In the genomic region with DNA sequence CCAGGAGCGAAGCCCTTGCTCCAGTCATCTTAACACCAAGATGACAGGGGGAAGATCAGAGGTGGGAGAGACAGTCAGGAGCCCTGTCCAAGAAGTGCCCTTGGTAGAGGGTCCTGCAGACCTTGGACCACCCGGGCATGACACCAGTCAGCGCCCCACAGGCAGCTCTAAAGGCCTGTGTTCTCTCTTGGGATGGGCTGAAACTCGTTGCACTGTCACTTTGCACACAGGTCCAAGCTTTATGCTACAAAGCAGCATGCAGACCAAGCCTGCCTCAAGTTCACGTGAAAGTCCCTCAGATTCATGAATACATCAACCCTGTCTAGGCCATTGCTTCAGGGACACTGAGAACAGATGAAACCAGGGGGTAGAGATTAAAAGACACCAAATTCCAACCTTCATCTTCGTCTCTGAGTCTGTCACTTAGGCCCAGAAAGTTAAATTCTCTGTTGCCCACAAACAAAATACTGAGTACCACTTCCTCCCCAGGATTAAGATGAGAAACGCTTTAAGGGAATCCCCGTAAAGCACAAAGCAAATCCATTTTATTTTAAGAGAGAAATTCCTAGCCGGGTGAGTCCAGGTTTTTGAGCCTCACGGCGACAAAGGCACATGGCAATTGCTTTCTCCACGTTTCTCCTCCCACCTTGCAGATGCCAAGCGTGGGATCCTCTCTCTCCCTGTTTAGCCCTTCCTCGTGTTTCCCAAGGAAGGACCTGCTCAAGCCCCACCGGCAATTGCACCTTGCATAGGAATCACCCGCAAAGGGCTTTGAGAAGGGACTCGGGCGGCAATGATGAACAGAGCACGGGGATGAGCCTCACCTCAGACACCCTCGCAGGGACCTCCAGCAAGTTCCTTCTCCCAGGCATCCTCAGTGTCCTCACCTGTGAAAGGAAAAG, we compare ENCODE assay signal across 13 cellular contexts.
DNase-seq lines count a peak whose midpoint lies in the region; ATAC-seq and TF ChIP-seq lines count a peak whose summit lies in the region.
"Had no signal": no experiment of that assay in that cellular context is flagged by ENCODE, and none has a peak within 500 bp of the region (broad histone marks: within the 10 kb centered on the region; RNA-seq: fewer than 3 reads in every experiment).

No MANE protein-coding gene starts in this region.

- no peaks in the 10 kb centered on the region for H3K36me3 ChIP-seq in neuronal stem cell (replicated peaks in 1 of 2; ENCODE audit: control insufficient read depth in 2 of 2, insufficient read depth in 2 of 2, low read length in 2 of 2)

- no peaks in the 10 kb centered on the region for H3K9me3 Mint-ChIP-seq in HFFc6

- H3K27ac ChIP-seq in neuronal stem cell (replicated peaks; ENCODE audit: low read length): no peak overlapping the region
- H3K27ac ChIP-seq: epithelial cell of prostate had no signal

- H3K4me3 Mint-ChIP-seq in HFFc6: peak overlapping the region; percentile 56
- H3K4me3 Mint-ChIP-seq: naive thymus-derived CD8-positive, alpha-beta T cell had no signal

- TF ChIP-seq CTCF in HFFc6 (IDR thresholded peaks at IDR 0.05): no peak

- no peaks in the 10 kb centered on the region for H3K4me1 ChIP-seq in neuronal stem cell (ENCODE audit: control insufficient read depth in 2 of 2, insufficient read depth in 1 of 2, low read depth in 1 of 2, low read length in 2 of 2)

- peak overlapping the region; percentile 60 for H3K27ac Mint-ChIP-seq in HFFc6

- DNase-seq in HFFc6: no peak
- peak; percentile 47 for DNase-seq in posterior vena cava (ENCODE audit: low spot score)
- DNase-seq in DMS53 (lab: John Stamatoyannopoulos, UW): no peak
- no peak for DNase-seq in neuronal stem cell (ENCODE audit: low spot score)
- DNase-seq in iPS-NIHi7 (ENCODE audit: extremely low spot score): no peak
- DNase-seq: DMS79 treated with DMSO at 0.1 percent for 48 hours; NCI-H1417 treated with DMSO at 0.1 percent for 48 hours; stimulated activated CD4-positive, alpha-beta T cell treated with anti-CD3 and anti-CD28 coated beads, Interleukin-15, amount 100 ng/mL, for 24 hours; stimulated activated naive CD4-positive, alpha-beta T cell treated with Interleukin-2 at 50 U/mL for 16 hours had no signal

- H2BK5ac ChIP-seq in neuronal stem cell (ENCODE audit: low read length): no peak overlapping the region

- H3K36me3 Mint-ChIP-seq in HFFc6 (ENCODE audit: low read depth): no peaks in the 10 kb centered on the region

- no peak overlapping the region for H3K18ac ChIP-seq in neuronal stem cell (ENCODE audit: low read length)

- peaks cover 0 to 2% (median 0%) of the 10 kb centered on the region in 3 experiments for H3K27me3 ChIP-seq in neuronal stem cell (ENCODE audit: control insufficient read depth in 3 of 3, insufficient read depth in 3 of 3, low read depth in 1 of 3, low read length in 3 of 3)

- H2BK12ac ChIP-seq in neuronal stem cell (ENCODE audit: low read length): no peak overlapping the region

- no peak overlapping the region for H3K4me3 ChIP-seq in neuronal stem cell (ENCODE audit: low read length in 2 of 2)

- WGBS in neuronal stem cell (ENCODE audit: extremely low coverage in 2 of 2, insufficient read length in 2 of 2, insufficient replicate concordance in 1 of 2), 2 donors: no CpG with 5 or more reads among the region's 20 CpGs

- no peak overlapping the region for H2AFZ ChIP-seq in neuronal stem cell (ENCODE audit: low read length)

- H2AK5ac ChIP-seq in neuronal stem cell (ENCODE audit: low read depth, low read length): no peak overlapping the region

- no peak overlapping the region for H2BK15ac ChIP-seq in neuronal stem cell (ENCODE audit: low read length)

- peak; percentile 25 for ATAC-seq in GM19351 (IDR thresholded peaks at IDR 0.05; ENCODE audit: unreplicated experiment)
- ATAC-seq in HG03442 (IDR thresholded peaks at IDR 0.05; ENCODE audit: unreplicated experiment): peak; percentile 5
- ATAC-seq: naive thymus-derived CD8-positive, alpha-beta T cell had no signal

- no peaks in the 10 kb centered on the region for H3K79me1 ChIP-seq in neuronal stem cell (ENCODE audit: low read depth, low read length)

- H3K4ac ChIP-seq in neuronal stem cell (ENCODE audit: low read length): no peak overlapping the region

- no peak overlapping the region for H2BK120ac ChIP-seq in neuronal stem cell (ENCODE audit: low read depth, low read length)

- H3K14ac ChIP-seq in neuronal stem cell (ENCODE audit: low read length): no peak overlapping the region

- H4K8ac ChIP-seq in neuronal stem cell (ENCODE audit: low read depth, low read length): no peak overlapping the region

- no peak overlapping the region for H3K4me2 ChIP-seq in neuronal stem cell (ENCODE audit: insufficient read depth, low read length, poor library complexity, severe bottlenecking)

- H3K23ac ChIP-seq in neuronal stem cell (ENCODE audit: low read depth, low read length, poor library complexity): no peak overlapping the region

- intact Hi-C loops in posterior vena cava (cut with DNase I): no loop called here

- H3K9me3 ChIP-seq in neuronal stem cell (replicated peaks in 1 of 2; ENCODE audit: control insufficient read depth in 2 of 2, insufficient read depth in 1 of 2, low read depth in 1 of 2, low read length in 2 of 2): peaks cover 0 to 4% of the 10 kb centered on the region in 2 donors

- no peak overlapping the region for H4K91ac ChIP-seq in neuronal stem cell (ENCODE audit: low read depth, low read length, poor library complexity)

- H3K4me1 Mint-ChIP-seq in HFFc6 (ENCODE audit: low read depth): peaks cover 74% of the 10 kb centered on the region

- H3K27me3 Mint-ChIP-seq in HFFc6 (ENCODE audit: insufficient read depth): peaks cover 3% of the 10 kb centered on the region; the same call in 1 of the 2 replicates

- no peak overlapping the region for H3K9ac ChIP-seq in neuronal stem cell (ENCODE audit: low read depth, low read length, poor library complexity)
